Comparison of ENCODE assay signal across 17 cellular contexts in genomic region chr16:27458987-27459688, GRCh38. TPM values are rescaled to one million over a fixed set of nuclear protein-coding genes. Genes with fewer than 3 reads are reported as not detected.
DNase-seq lines count a peak whose midpoint lies in the region; ATAC-seq and TF ChIP-seq lines count a peak whose summit lies in the region.
"Had no signal": no experiment of that assay in that cellular context is flagged by ENCODE, and none has a peak within 500 bp of the region (broad histone marks: within the 10 kb centered on the region; RNA-seq: fewer than 3 reads in every experiment).

No MANE protein-coding gene starts in this region.

- H3K79me2 ChIP-seq in osteoblast (ENCODE audit: insufficient read depth, low read length): no peaks in the 10 kb centered on the region

- peaks cover 30% of the 10 kb centered on the region for H3K36me3 ChIP-seq in osteoblast (ENCODE audit: insufficient read depth, low read length)

- no peak overlapping the region for H3K4me2 ChIP-seq in osteoblast (ENCODE audit: insufficient read depth, low read length)
- H3K4me2 ChIP-seq: PC-9 had no signal

- H4K20me1 ChIP-seq in osteoblast (ENCODE audit: insufficient read depth, low read length): no peaks in the 10 kb centered on the region

- no peak overlapping the region for H2AFZ ChIP-seq in osteoblast (ENCODE audit: low read length)
- H2AFZ ChIP-seq: PC-9 had no signal

- no peaks in the 10 kb centered on the region for H3K27me3 Mint-ChIP-seq in T-helper 17 cell
- H3K27me3 Mint-ChIP-seq in central memory CD8-positive, alpha-beta T cell: no peaks in the 10 kb centered on the region

- TF ChIP-seq CTCF in osteoblast (IDR thresholded peaks at IDR 0.05; ENCODE audit: extremely low read depth, low read depth, low read length): no peak

- H3K9me3 ChIP-seq in T-helper 17 cell (ENCODE audit: control insufficient read depth, low read length, poor library complexity, severe bottlenecking) (no peaks in the 10 kb centered on the region), osteoblast (ENCODE audit: low read depth, low read length) (no peaks in the 10 kb centered on the region)
- H3K9me3 ChIP-seq: MG63 had no signal

- no peak overlapping the region for H3K4me3 Mint-ChIP-seq in T-helper 17 cell
- H3K4me3 Mint-ChIP-seq in central memory CD8-positive, alpha-beta T cell: peak overlapping the region; percentile 34
- H3K4me3 Mint-ChIP-seq: CD14-positive monocyte, H9 had no signal

- H3K36me3 Mint-ChIP-seq in activated naive CD4-positive, alpha-beta T cell treated with anti-CD3 and anti-CD28 coated beads, Interleukin-2, amount 50 U/mL, for 72 hours: peaks cover under 1 to 14% of the 10 kb centered on the region in 2 donors
- H3K36me3 Mint-ChIP-seq in T-helper 17 cell (ENCODE audit: low read depth): peaks cover 3% of the 10 kb centered on the region
- peaks cover 24% of the 10 kb centered on the region for H3K36me3 Mint-ChIP-seq in central memory CD8-positive, alpha-beta T cell (ENCODE audit: insufficient read depth)

- no peaks in the 10 kb centered on the region for H3K4me1 ChIP-seq in osteoblast (ENCODE audit: insufficient read depth, low read length)

- H3K27me3 ChIP-seq in osteoblast (ENCODE audit: insufficient read depth, low read length): no peaks in the 10 kb centered on the region
- H3K27me3 ChIP-seq: MG63 had no signal

- no peak overlapping the region for H3K27ac ChIP-seq in osteoblast (ENCODE audit: low read depth, low read length)
- H3K27ac ChIP-seq: PC-9 had no signal

- ATAC-seq in activated naive CD4-positive, alpha-beta T cell treated with anti-CD3 and anti-CD28 coated beads, Interleukin-2, amount 50 U/mL, for 72 hours: no peak
- no peak for ATAC-seq in T-helper 17 cell
- ATAC-seq in central memory CD8-positive, alpha-beta T cell (replicated peaks; ENCODE audit: extremely low read depth, poor library complexity, severe bottlenecking): no peak
- ATAC-seq: Right ventricle myocardium inferior had no signal

- peaks cover 31% of the 10 kb centered on the region for H3K4me1 Mint-ChIP-seq in T-helper 17 cell
- H3K4me1 Mint-ChIP-seq in central memory CD8-positive, alpha-beta T cell: peaks cover 42% of the 10 kb centered on the region

- peak overlapping the region; percentile 11 to 39 for H3K27ac Mint-ChIP-seq in activated naive CD4-positive, alpha-beta T cell treated with anti-CD3 and anti-CD28 coated beads, Interleukin-2, amount 50 U/mL, for 72 hours
- H3K27ac Mint-ChIP-seq in T-helper 17 cell: peak overlapping the region; percentile 78
- H3K27ac Mint-ChIP-seq in central memory CD8-positive, alpha-beta T cell (ENCODE audit: low read depth): peak overlapping the region; percentile 2

- H3K9me3 Mint-ChIP-seq in activated naive CD4-positive, alpha-beta T cell treated with anti-CD3 and anti-CD28 coated beads, Interleukin-2, amount 50 U/mL, for 72 hours: no peaks in the 10 kb centered on the region
- H3K9me3 Mint-ChIP-seq in central memory CD8-positive, alpha-beta T cell: no peaks in the 10 kb centered on the region
- H3K9me3 Mint-ChIP-seq: CD14-positive monocyte, H9 had no signal

- no peak overlapping the region for H3K4me3 ChIP-seq in osteoblast (ENCODE audit: insufficient read depth, low read length)
- H3K4me3 ChIP-seq: MG63, PC-9 had no signal

- DNase-seq in activated naive CD4-positive, alpha-beta T cell treated with anti-CD3 and anti-CD28 coated beads, Interleukin-2, amount 50 U/mL, for 72 hours (ENCODE audit: low spot score in 2 of 2): no peak
- DNase-seq in activated naive CD4-positive, alpha-beta T cell treated with anti-CD3 and anti-CD28 coated beads, Interleukin-2, amount 50 U/mL, for 16 hours: no peak
- DNase-seq in T-helper 17 cell: no peak
- no peak for DNase-seq in central memory CD8-positive, alpha-beta T cell (ENCODE audit: low spot score in 2 of 2)
- peak; percentile 91 for DNase-seq in osteoblast (ENCODE audit: insufficient read length, low spot score, missing footprints)
- no peak for DNase-seq in effector CD4-positive, alpha-beta T cell
- no peak for DNase-seq in cerebellar nuclear complex (lab: John Stamatoyannopoulos, UW)
- no peak for DNase-seq in EL
- DNase-seq: DND-41, GF-D8, H9, MG63, NCI-H1092 treated with DMSO at 0.1 percent for 48 hours, NCI-H1694, PC-9 had no signal

RNA-seq across cellular contexts. Expression of gene IL21R, which starts 57.2 kb away (rescaled TPM):
- total RNA-seq in activated naive CD4-positive, alpha-beta T cell treated with anti-CD3 and anti-CD28 coated beads, Interleukin-2, amount 50 U/mL, for 72 hours: 100 to 1,000 TPM; 103 to 106 TPM
- total RNA-seq in T-helper 17 cell (10 to 100 TPM; 17.6 to 26.4 TPM), osteoblast (10.1 and 13.8 TPM in 2 replicates)

Comparison
In these comparisons a context has a peak if more than half of its experiments do, and no peak if none do; other contexts are left out.
1. H3K27ac Mint-ChIP-seq: peak in every context shown above with its lines; median percentile 78 in T-helper 17 cell; 25 in activated naive CD4-positive, alpha-beta T cell treated with anti-CD3 and anti-CD28 coated beads, Interleukin-2, amount 50 U/mL, for 72 hours; 2 in central memory CD8-positive, alpha-beta T cell.